In the genomic region with DNA sequence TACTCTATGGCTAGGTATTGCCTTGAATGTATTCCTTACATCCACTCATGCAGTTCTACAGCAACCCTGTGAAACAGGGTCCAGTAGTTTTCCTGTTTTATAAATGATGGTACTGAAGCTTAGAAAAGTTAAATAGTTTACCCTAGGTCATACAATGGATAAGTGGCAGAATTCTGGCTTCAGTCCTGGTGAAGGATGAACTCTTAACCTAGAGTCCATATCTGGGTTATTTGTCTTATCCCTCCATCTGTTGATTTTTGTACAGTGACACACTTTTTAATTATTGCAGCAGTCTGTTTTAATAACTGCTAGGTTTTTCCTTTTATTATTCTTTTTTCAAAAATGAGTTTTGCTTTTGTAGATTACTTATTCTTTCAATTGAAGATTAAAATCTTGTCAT, we compare ENCODE assay signal across 25 cellular contexts.
"Had no signal": no experiment of that assay in that cellular context is flagged by ENCODE, and none has a peak within 500 bp of the region (broad histone marks: within the 10 kb centered on the region; RNA-seq: fewer than 3 reads in every experiment).

No MANE protein-coding gene starts in this region.

- H3K27me3 ChIP-seq: adrenal gland had no signal

- ATAC-seq: activated CD4-positive, alpha-beta T cell treated with anti-CD3 and anti-CD28 coated beads for 36 hours; activated T-helper 17 cell treated with anti-CD3 and anti-CD28 coated beads, Interleukin-2, amount 50 U/mL, for 72 hours had no signal

- H3K4me3 ChIP-seq: adrenal gland had no signal

- H3K27ac ChIP-seq: adrenal gland, WERI-Rb-1 had no signal

- H3K9me3 ChIP-seq: adrenal gland had no signal

- DNase-seq: activated CD4-positive, alpha-beta memory T cell treated with anti-CD3 and anti-CD28 coated beads, Interleukin-2, amount 10 ng/mL, durations not matched to agents 7 days and 5 days; activated CD4-positive, alpha-beta T cell treated with anti-CD3 and anti-CD28 coated beads for 36 hours; activated CD4-positive, alpha-beta T cell treated with anti-CD3 and anti-CD28 coated beads, Interleukin-2, amount 50 U/mL, for 1 hour; activated gamma-delta T cell treated with Interleukin-2 at 50 U/mL for 16 hours; activated naive CD4-positive, alpha-beta T cell treated with anti-CD3 and anti-CD28 coated beads, Interleukin-2, amount 10 ng/mL, durations not matched to agents 7 days and 5 days; activated naive CD8-positive, alpha-beta T cell treated with anti-CD3 and anti-CD28 coated beads for 36 hours; activated T-cell treated with anti-CD3 and anti-CD28 coated beads for 4 hours; activated T-cell treated with anti-CD3 and anti-CD28 coated beads, Interleukin-2, amount 50 U/mL, for 48 hours; anterior cingulate cortex; Kasumi-1; KBM-7; NCI-H1048; NCI-H1417; NCI-H1930; NCI-H2171; NCI-H2227 treated with DMSO at 0.1 percent for 48 hours; NCI-H510A; NCI-H526 treated with DMSO at 0.1 percent for 48 hours; NK-92 treated with Interleukin-12 subunit alpha and Interleukin-12 subunit beta, amount 100 ng/mL, for 24 hours; OCI-M1; SHP77; T-helper 1 cell; WERI-Rb-1 had no signal

- H3K36me3 ChIP-seq: adrenal gland, WERI-Rb-1 had no signal
